Comparison of ENCODE assay signal across 14 cellular contexts in genomic region chr14:64718762-64719161, GRCh38. TPM values are rescaled to one million over a fixed set of nuclear protein-coding genes. Genes with fewer than 3 reads are reported as not detected.
DNase-seq lines count a peak whose midpoint lies in the region; ATAC-seq and TF ChIP-seq lines count a peak whose summit lies in the region.
"Had no signal": no experiment of that assay in that cellular context is flagged by ENCODE, and none has a peak within 500 bp of the region (broad histone marks: within the 10 kb centered on the region; RNA-seq: fewer than 3 reads in every experiment).

No MANE protein-coding gene starts in this region.

- H3K4me3 ChIP-seq in H7 (ENCODE audit: insufficient read depth, low read depth, low read length) (no peak overlapping the region), body of pancreas (no peak overlapping the region), stomach (no peak overlapping the region)
- H3K4me3 ChIP-seq: GM12878, neural progenitor cell had no signal

- H3K9me3 ChIP-seq in body of pancreas (no peaks in the 10 kb centered on the region), stomach (peaks cover 0 to 6% (median 0%) of the 10 kb centered on the region in 4 donors)

- TF ChIP-seq POLR2A in body of pancreas (IDR thresholded peaks at IDR 0.05): no peak
- TF ChIP-seq POLR2A in stomach (IDR thresholded peaks at IDR 0.05): no peak

- peak; percentile 37 for DNase-seq in H7
- DNase-seq in body of pancreas: peak in 2 of 4 donors; percentile 4 to 11
- no peak for DNase-seq in stomach
- no peak for DNase-seq in NCI-H2107 treated with DMSO at 0.1 percent for 48 hours (lab: John Stamatoyannopoulos, UW; ENCODE audit: unreplicated experiment)
- no peak for DNase-seq in stimulated activated CD4-positive, alpha-beta T cell treated with anti-CD3 and anti-CD28 coated beads, Interleukin-12 subunit alpha, Interleukin-12 subunit beta, amount 100 ng/mL, for 4 hours
- DNase-seq in iPS-NIHi7 (ENCODE audit: extremely low spot score): no peak
- DNase-seq: activated B cell treated with CpG ODN at 0.5 μM for 24 hours; activated naive CD8-positive, alpha-beta T cell treated with anti-CD3 and anti-CD28 coated beads, Interleukin-2, amount 50 U/mL, for 24 hours; MM.1S; NCI-H2107 had no signal

- TF ChIP-seq EP300 in stomach (IDR thresholded peaks at IDR 0.05): peak; percentile 52

- intact Hi-C loops in body of pancreas (cut with DNase I): no loop called here
- intact Hi-C loops in stomach (cut with DNase I; ENCODE audit: low total_unique reads): no loop called here

- H3K36me3 ChIP-seq in H7 (replicated peaks; ENCODE audit: control insufficient read depth, insufficient read depth, low read length): no peaks in the 10 kb centered on the region; the same call in 1 of the 2 replicates
- H3K36me3 ChIP-seq in body of pancreas (replicated peaks in 1 of 2; ENCODE audit: insufficient read depth in 1 of 2, low read depth in 2 of 2): no peaks in the 10 kb centered on the region
- no peaks in the 10 kb centered on the region for H3K36me3 ChIP-seq in stomach

- 92 to 93% methylated on average over 7 of the region's 7 CpGs for WGBS in body of pancreas, 2 donors
- 75 to 96% (median 90%) methylated on average over 7 of the region's 7 CpGs for whole genome bisulfite sequencing in stomach, 5 donors

- no peak for TF ChIP-seq CTCF in body of pancreas (IDR thresholded peaks at IDR 0.05)
- no peak for TF ChIP-seq CTCF in stomach (IDR thresholded peaks at IDR 0.05)

- H3K27ac ChIP-seq in body of pancreas: peak overlapping the region; percentile 90 to 93 (median 93)
- H3K27ac ChIP-seq in layer of hippocampus (ENCODE audit: low read depth, low read length): peak overlapping the region; percentile 91
- H3K27ac ChIP-seq in stomach: peak overlapping the region in 4 of 5 donors; percentile 78 to 87 (median 80)
- H3K27ac ChIP-seq: neural progenitor cell had no signal

- peaks cover 96% of the 10 kb centered on the region for H3K4me1 ChIP-seq in body of pancreas
- H3K4me1 ChIP-seq in stomach: peaks cover 78 to 93% (median 83%) of the 10 kb centered on the region in 4 donors

- H3K27me3 ChIP-seq in H7 (ENCODE audit: control insufficient read depth, insufficient read depth, low read length) (peaks cover 2% of the 10 kb centered on the region; the same call in 1 of the 2 replicates), body of pancreas (no peaks in the 10 kb centered on the region), layer of hippocampus (ENCODE audit: control insufficient read depth, insufficient read depth, low read length) (no peaks in the 10 kb centered on the region), stomach (no peaks in the 10 kb centered on the region)
- H3K27me3 ChIP-seq: neural progenitor cell had no signal

- no peak for ATAC-seq in body of pancreas
- no peak for ATAC-seq in GM19035 (IDR thresholded peaks at IDR 0.05; ENCODE audit: unreplicated experiment)
- ATAC-seq: activated naive CD8-positive, alpha-beta T cell treated with anti-CD3 and anti-CD28 coated beads, Interleukin-2, amount 50 U/mL, for 24 hours; GM12878 had no signal

RNA-seq across cellular contexts. Expression of gene PLEKHG3, which starts 14.5 kb away (rescaled TPM):
- total RNA-seq in H7 (2014; rRNA removed; shearing (Covaris generic)): 36.7 and 47.0 TPM in 2 replicates
- total RNA-seq in body of pancreas (10 to 100 TPM; 34.5 to 40.2 TPM), stomach (100 to 1,000 TPM in 1 of 5 donors, 10 to 100 TPM in 4; 25.3 to 292 (median 27.2) TPM)
- 10 to 100 TPM in 1 of 3 donors, 1 to 10 TPM in 2; 7.3 to 24.8 (median 9.2) TPM for polyA plus RNA-seq in stomach
